ENCODE assay signal across 1 cellular context in genomic region chr5:143826909-143827514, GRCh38.
TF ChIP-seq lines count a peak whose summit lies in the region.

No MANE protein-coding gene starts in this region.

TF ChIP-seq in HepG2, 621 proteins besides CTCF, POLR2A, EP300 and RAD21 (continued from another document):
- TF ChIP-seq ZNF569 (CRISPR knock-in tag; IDR thresholded peaks at IDR 0.05; ENCODE audit: borderline replicate concordance): no peak
- no peak for TF ChIP-seq ZNF24 (IDR thresholded peaks at IDR 0.05)
- no peak for TF ChIP-seq PCBP1 (IDR thresholded peaks at IDR 0.05; ENCODE audit: borderline replicate concordance, low read depth, low read length)
- no peak for TF ChIP-seq ZKSCAN1 (IDR thresholded peaks at IDR 0.05; ENCODE audit: low read length)
